Comparison of ENCODE assay signal across 12 cellular contexts in genomic region chr14:61474021-61474420, GRCh38.
A peak's percentile ranks its signal among the peaks of the same experiment; 100 is the strongest.
DNase-seq lines count a peak whose midpoint lies in the region; ATAC-seq and TF ChIP-seq lines count a peak whose summit lies in the region.
"Had no signal": no experiment of that assay in that cellular context is flagged by ENCODE, and none has a peak within 500 bp of the region (broad histone marks: within the 10 kb centered on the region; RNA-seq: fewer than 3 reads in every experiment).

No MANE protein-coding gene starts in this region.

- intact Hi-C loops in transverse colon (cut with DNase I; ENCODE audit: low total_unique reads), result no loop called here

- no peaks in the 10 kb centered on the region for H3K9me3 Mint-ChIP-seq in activated naive CD4-positive, alpha-beta T cell treated with anti-CD3 and anti-CD28 coated beads, Interleukin-2, amount 50 U/mL, for 24 hours
- H3K9me3 Mint-ChIP-seq: nephron progenitor cell had no signal

- 0% methylated on average over 1 of the region's 1 CpG for WGBS in transverse colon (ENCODE audit: low coverage in 1 of 2), 2 donors

- H3K27ac ChIP-seq in Peyer's patch (peak overlapping the region; percentile 35 to 91 (median 73)), transverse colon (peak overlapping the region; percentile 4 to 81 (median 58))
- peak overlapping the region; percentile 41 for H3K27ac ChIP-seq in effector memory CD4-positive, alpha-beta T cell (ENCODE audit: insufficient read depth, low read length, poor library complexity, severe bottlenecking)

- TF ChIP-seq POLR2A in Peyer's patch (IDR thresholded peaks at IDR 0.05) (no peak), transverse colon (IDR thresholded peaks at IDR 0.05) (no peak)

- H3K36me3 ChIP-seq in Peyer's patch, result no peaks in the 10 kb centered on the region
- H3K36me3 ChIP-seq in effector memory CD4-positive, alpha-beta T cell (ENCODE audit: control insufficient read depth, insufficient read depth, low read length), result peaks cover 15% of the 10 kb centered on the region
- no peaks in the 10 kb centered on the region for H3K36me3 ChIP-seq in transverse colon
- no peaks in the 10 kb centered on the region for H3K36me3 ChIP-seq in H7 (replicated peaks; ENCODE audit: control insufficient read depth, insufficient read depth, low read length)

- peaks cover 98% of the 10 kb centered on the region for H3K4me1 Mint-ChIP-seq in activated naive CD4-positive, alpha-beta T cell treated with anti-CD3 and anti-CD28 coated beads, Interleukin-2, amount 50 U/mL, for 24 hours

- in situ Hi-C loops in transverse colon (cut with MboI; ENCODE audit: low pct_ligation_motif_present in 1 of 4, low pct_unique_long_range_greater_than_20kb in 1 of 4, low sequenced_read_pairs in 3 of 4), result loop anchor here in 2 of 4 donors (25.0 kb wide), 2 partner anchors 263 to 638 kb away; no protein-coding TSS in a partner anchor

- H3K27ac Mint-ChIP-seq in activated naive CD4-positive, alpha-beta T cell treated with anti-CD3 and anti-CD28 coated beads, Interleukin-2, amount 50 U/mL, for 24 hours, result peak overlapping the region; percentile 91
- H3K27ac Mint-ChIP-seq: nephron progenitor cell had no signal

- H3K4me1 ChIP-seq in Peyer's patch, result peaks cover 4 to 67% (median 33%) of the 10 kb centered on the region in 4 donors
- H3K4me1 ChIP-seq in effector memory CD4-positive, alpha-beta T cell (ENCODE audit: control insufficient read depth, insufficient read depth, low read length, poor library complexity, severe bottlenecking), result peaks cover 92% of the 10 kb centered on the region
- H3K4me1 ChIP-seq in transverse colon, result peaks cover 17 to 85% (median 38%) of the 10 kb centered on the region in 4 donors

- ATAC-seq in HG03378 (IDR thresholded peaks at IDR 0.05; ENCODE audit: unreplicated experiment) (no peak), GM21381 (IDR thresholded peaks at IDR 0.05; ENCODE audit: unreplicated experiment) (no peak)
- ATAC-seq: Right ventricle myocardium inferior had no signal

- H3K4me3 ChIP-seq in Peyer's patch (no peak overlapping the region), transverse colon (no peak overlapping the region), H7 (ENCODE audit: insufficient read depth, low read depth, low read length) (no peak overlapping the region)
- H3K4me3 ChIP-seq in effector memory CD4-positive, alpha-beta T cell (ENCODE audit: insufficient read depth, low read depth, low read length, poor library complexity, severe bottlenecking), result no peak overlapping the region

- no peaks in the 10 kb centered on the region for H3K27me3 ChIP-seq in Peyer's patch
- no peaks in the 10 kb centered on the region for H3K27me3 ChIP-seq in effector memory CD4-positive, alpha-beta T cell (replicated peaks; ENCODE audit: control insufficient read depth, insufficient read depth, low read length, poor library complexity, severe bottlenecking)
- H3K27me3 ChIP-seq in transverse colon, result no peaks in the 10 kb centered on the region
- no peaks in the 10 kb centered on the region for H3K27me3 ChIP-seq in H7 (ENCODE audit: control insufficient read depth, insufficient read depth, low read length)

- no peak for DNase-seq in activated naive CD4-positive, alpha-beta T cell treated with anti-CD3 and anti-CD28 coated beads, Interleukin-2, amount 50 U/mL, for 16 hours
- DNase-seq in Peyer's patch, result no peak
- DNase-seq in effector memory CD4-positive, alpha-beta T cell, result no peak
- DNase-seq in transverse colon, result no peak
- DNase-seq in H7, result no peak
- DNase-seq: kidney, NCI-H446 treated with DMSO at 0.1 percent for 48 hours, nephron progenitor cell had no signal

- TF ChIP-seq CTCF in Peyer's patch (IDR thresholded peaks at IDR 0.05) (no peak), transverse colon (IDR thresholded peaks at IDR 0.05) (no peak)

- TF ChIP-seq EP300 in transverse colon (IDR thresholded peaks at IDR 0.05; ENCODE audit: low read depth), result no peak

- no peaks in the 10 kb centered on the region for H3K27me3 Mint-ChIP-seq in activated naive CD4-positive, alpha-beta T cell treated with anti-CD3 and anti-CD28 coated beads, Interleukin-2, amount 50 U/mL, for 24 hours

- peak overlapping the region; percentile 49 for H3K4me3 Mint-ChIP-seq in activated naive CD4-positive, alpha-beta T cell treated with anti-CD3 and anti-CD28 coated beads, Interleukin-2, amount 50 U/mL, for 24 hours
- H3K4me3 Mint-ChIP-seq: nephron progenitor cell had no signal

- H3K9me3 ChIP-seq in Peyer's patch (no peaks in the 10 kb centered on the region), transverse colon (no peaks in the 10 kb centered on the region)
- no peaks in the 10 kb centered on the region for H3K9me3 ChIP-seq in effector memory CD4-positive, alpha-beta T cell (ENCODE audit: control insufficient read depth, low read length)

- H3K36me3 Mint-ChIP-seq in activated naive CD4-positive, alpha-beta T cell treated with anti-CD3 and anti-CD28 coated beads, Interleukin-2, amount 50 U/mL, for 24 hours, result peaks cover 20% of the 10 kb centered on the region
